Comparison of ENCODE assay signal across 11 cellular contexts in genomic region chr15:32716960-32717289, GRCh38. TPM values are rescaled to one million over a fixed set of nuclear protein-coding genes. Genes with fewer than 3 reads are reported as not detected.
DNase-seq lines count a peak whose midpoint lies in the region; ATAC-seq and TF ChIP-seq lines count a peak whose summit lies in the region.
"Had no signal": no experiment of that assay in that cellular context is flagged by ENCODE, and none has a peak within 500 bp of the region (broad histone marks: within the 10 kb centered on the region; RNA-seq: fewer than 3 reads in every experiment).

No MANE protein-coding gene starts in this region.

- peaks cover 0 to 4% of the 10 kb centered on the region in 2 donors for H3K27me3 ChIP-seq in naive thymus-derived CD4-positive, alpha-beta T cell (ENCODE audit: control insufficient read depth in 2 of 2, insufficient read depth in 2 of 2, low read length in 2 of 2)
- H3K27me3 ChIP-seq in PC-3 (ENCODE audit: low read length) = no peaks in the 10 kb centered on the region

- no peaks in the 10 kb centered on the region for H3K36me3 Mint-ChIP-seq in stimulated activated naive CD8-positive, alpha-beta T cell treated with anti-CD3 and anti-CD28 coated beads, Interleukin-15, Interleukin-2, amounts not matched to agents 100 ng/mL and 50 ng/mL, for 24 hours (ENCODE audit: low read depth)
- H3K36me3 Mint-ChIP-seq in naive thymus-derived CD4-positive, alpha-beta T cell = peaks cover 0 to 3% (median 0%) of the 10 kb centered on the region in 5 donors
- no peaks in the 10 kb centered on the region for H3K36me3 Mint-ChIP-seq in activated CD4-positive, alpha-beta memory T cell treated with anti-CD3 and anti-CD28 coated beads for 36 hours

- no peaks in the 10 kb centered on the region for H3K9me2 ChIP-seq in PC-3 (replicated peaks; ENCODE audit: low read length)

- TF ChIP-seq CTCF in coronary artery (IDR thresholded peaks at IDR 0.05) = no peak
- TF ChIP-seq CTCF in PC-3 (conservative IDR thresholded peaks at IDR 0.05; ENCODE audit: low read depth, low read length) = no peak

- peaks cover 22% of the 10 kb centered on the region for H3K4me1 Mint-ChIP-seq in stimulated activated naive CD8-positive, alpha-beta T cell treated with anti-CD3 and anti-CD28 coated beads, Interleukin-15, Interleukin-2, amounts not matched to agents 100 ng/mL and 50 ng/mL, for 24 hours (ENCODE audit: low read depth)
- H3K4me1 Mint-ChIP-seq in naive thymus-derived CD4-positive, alpha-beta T cell = peaks cover 6 to 34% (median 22%) of the 10 kb centered on the region in 7 donors
- H3K4me1 Mint-ChIP-seq in activated CD4-positive, alpha-beta memory T cell treated with anti-CD3 and anti-CD28 coated beads for 36 hours (ENCODE audit: low read depth) = peaks cover 21% of the 10 kb centered on the region

- H3K4me3 Mint-ChIP-seq in stimulated activated naive CD8-positive, alpha-beta T cell treated with anti-CD3 and anti-CD28 coated beads, Interleukin-15, Interleukin-2, amounts not matched to agents 100 ng/mL and 50 ng/mL, for 24 hours = peak overlapping the region; percentile 28
- H3K4me3 Mint-ChIP-seq in naive thymus-derived CD4-positive, alpha-beta T cell = peak overlapping the region in 8 of 10 donors; percentile 12 to 78 (median 32)
- H3K4me3 Mint-ChIP-seq in activated CD4-positive, alpha-beta memory T cell treated with anti-CD3 and anti-CD28 coated beads for 36 hours = no peak overlapping the region
- H3K4me3 Mint-ChIP-seq: activated T-cell treated with anti-CD3 and anti-CD28 coated beads, Interleukin-2, amount 50 U/mL, for 4 hours had no signal

- peak overlapping the region; percentile 67 for H3K4me3 ChIP-seq in coronary artery
- H3K4me3 ChIP-seq in naive thymus-derived CD4-positive, alpha-beta T cell (ENCODE audit: low read length) = no peak overlapping the region
- no peak overlapping the region for H3K4me3 ChIP-seq in PC-3 (ENCODE audit: low read length)

- no peaks in the 10 kb centered on the region for H3K9me3 Mint-ChIP-seq in stimulated activated naive CD8-positive, alpha-beta T cell treated with anti-CD3 and anti-CD28 coated beads, Interleukin-15, Interleukin-2, amounts not matched to agents 100 ng/mL and 50 ng/mL, for 24 hours
- H3K9me3 Mint-ChIP-seq in naive thymus-derived CD4-positive, alpha-beta T cell = peaks cover 0 to 4% (median 0%) of the 10 kb centered on the region in 11 donors
- no peaks in the 10 kb centered on the region for H3K9me3 Mint-ChIP-seq in activated CD4-positive, alpha-beta memory T cell treated with anti-CD3 and anti-CD28 coated beads for 36 hours
- H3K9me3 Mint-ChIP-seq: activated T-cell treated with anti-CD3 and anti-CD28 coated beads, Interleukin-2, amount 50 U/mL, for 4 hours had no signal

- no peak overlapping the region for H2AFZ ChIP-seq in PC-3 (ENCODE audit: low read length)

- H3K36me3 ChIP-seq in naive thymus-derived CD4-positive, alpha-beta T cell (ENCODE audit: control insufficient read depth in 2 of 3, insufficient read depth in 3 of 3, low read length in 3 of 3) = no peaks in the 10 kb centered on the region
- H3K36me3 ChIP-seq in PC-3 (ENCODE audit: low read depth, low read length) = no peaks in the 10 kb centered on the region

- no peak overlapping the region for H3K27ac ChIP-seq in coronary artery
- H3K27ac ChIP-seq in naive thymus-derived CD4-positive, alpha-beta T cell (ENCODE audit: low read depth, low read length) = no peak overlapping the region
- H3K27ac ChIP-seq in PC-3 (ENCODE audit: low read length) = no peak overlapping the region

- H3K4me1 ChIP-seq in naive thymus-derived CD4-positive, alpha-beta T cell (ENCODE audit: control insufficient read depth in 2 of 2, insufficient read depth in 2 of 2, low read length in 2 of 2) = no peaks in the 10 kb centered on the region
- H3K4me1 ChIP-seq in PC-3 (ENCODE audit: insufficient read depth, low read length) = peaks cover 15% of the 10 kb centered on the region

- peaks cover 87% of the 10 kb centered on the region for H3K27me3 Mint-ChIP-seq in stimulated activated naive CD8-positive, alpha-beta T cell treated with anti-CD3 and anti-CD28 coated beads, Interleukin-15, Interleukin-2, amounts not matched to agents 100 ng/mL and 50 ng/mL, for 24 hours
- peaks cover 53 to 84% (median 79%) of the 10 kb centered on the region in 5 donors for H3K27me3 Mint-ChIP-seq in naive thymus-derived CD4-positive, alpha-beta T cell
- peaks cover 67% of the 10 kb centered on the region for H3K27me3 Mint-ChIP-seq in activated CD4-positive, alpha-beta memory T cell treated with anti-CD3 and anti-CD28 coated beads for 36 hours

- H3K79me2 ChIP-seq in PC-3 (ENCODE audit: low read length) = no peaks in the 10 kb centered on the region

- no peak overlapping the region for H3K4me2 ChIP-seq in PC-3 (ENCODE audit: low read length)

- intact Hi-C loops in naive thymus-derived CD4-positive, alpha-beta T cell (cut with micrococcal nuclease) = no loop called here
- intact Hi-C loops in PC-3 (cut with micrococcal nuclease) = no loop called here
- intact Hi-C loops in activated CD4-positive, alpha-beta memory T cell treated with anti-CD3 and anti-CD28 coated beads for 36 hours (cut with micrococcal nuclease) = no loop called here

- no peaks in the 10 kb centered on the region for H3K9me3 ChIP-seq in naive thymus-derived CD4-positive, alpha-beta T cell (ENCODE audit: control insufficient read depth in 2 of 3, low read length in 3 of 3)
- no peaks in the 10 kb centered on the region for H3K9me3 ChIP-seq in PC-3 (ENCODE audit: low read length)

- POLR2A ChIA-PET in naive thymus-derived CD4-positive, alpha-beta T cell (lab: Charles Lee) = no interaction called here
- POLR2A ChIA-PET in PC-3 (lab: Charles Lee; ENCODE audit: unreplicated experiment) = no interaction called here
- POLR2A ChIA-PET in activated CD4-positive, alpha-beta memory T cell treated with anti-CD3 and anti-CD28 coated beads for 36 hours (lab: Charles Lee) = no interaction called here

- no peak for DNase-seq in stimulated activated naive CD8-positive, alpha-beta T cell treated with anti-CD3 and anti-CD28 coated beads, Interleukin-15, Interleukin-2, amounts not matched to agents 100 U/mL and 50 U/mL, for 24 hours
- no peak for DNase-seq in coronary artery (ENCODE audit: low spot score)
- no peak for DNase-seq in naive thymus-derived CD4-positive, alpha-beta T cell
- no peak for DNase-seq in PC-3
- no peak for DNase-seq in activated CD4-positive, alpha-beta memory T cell treated with anti-CD3 and anti-CD28 coated beads for 36 hours
- no peak for DNase-seq in MV-4-11 (lab: John Stamatoyannopoulos, UW)
- no peak for DNase-seq in kidney tubule cell (ENCODE audit: low spot score)
- DNase-seq: activated T-cell treated with anti-CD3 and anti-CD28 coated beads, Interleukin-2, amount 50 U/mL, for 4 hours; DMS79 treated with DMSO at 0.1 percent for 48 hours; NCI-H2081 treated with DMSO at 0.1 percent for 48 hours had no signal

- H3F3A ChIP-seq in PC-3 (ENCODE audit: low read length, unreplicated experiment) = no peaks in the 10 kb centered on the region

- H4K20me1 ChIP-seq in PC-3 (ENCODE audit: low read length) = no peaks in the 10 kb centered on the region

- no peak overlapping the region for H3K9ac ChIP-seq in PC-3 (ENCODE audit: low read length)

- CTCF ChIA-PET in naive thymus-derived CD4-positive, alpha-beta T cell (lab: Charles Lee) = no interaction called here
- CTCF ChIA-PET in PC-3 (lab: Charles Lee) = no interaction called here
- CTCF ChIA-PET in activated CD4-positive, alpha-beta memory T cell treated with anti-CD3 and anti-CD28 coated beads for 36 hours (lab: Charles Lee) = interaction anchor here (0.8 kb wide), 1 partner anchor 55 kb away, joined by 3 read pairs; no protein-coding TSS in a partner anchor

- no TSS peak for BruUV-seq in PC-3 (replicated peaks; lab: Mats Ljungman, UMichigan)

- no peak overlapping the region for H3K27ac Mint-ChIP-seq in stimulated activated naive CD8-positive, alpha-beta T cell treated with anti-CD3 and anti-CD28 coated beads, Interleukin-15, Interleukin-2, amounts not matched to agents 100 ng/mL and 50 ng/mL, for 24 hours
- H3K27ac Mint-ChIP-seq in naive thymus-derived CD4-positive, alpha-beta T cell = no peak overlapping the region
- H3K27ac Mint-ChIP-seq in activated CD4-positive, alpha-beta memory T cell treated with anti-CD3 and anti-CD28 coated beads for 36 hours = no peak overlapping the region

- ATAC-seq in stimulated activated naive CD8-positive, alpha-beta T cell treated with anti-CD3 and anti-CD28 coated beads, Interleukin-15, Interleukin-2, amounts not matched to agents 100 U/mL and 50 U/mL, for 24 hours = no peak
- no peak for ATAC-seq in naive thymus-derived CD4-positive, alpha-beta T cell
- no peak for ATAC-seq in PC-3
- ATAC-seq: activated T-cell treated with anti-CD3 and anti-CD28 coated beads, Interleukin-2, amount 50 U/mL, for 4 hours had no signal

RNA-seq across cellular contexts. Expression of gene GREM1, which starts 0.9 kb away (rescaled TPM):
- total RNA-seq in naive thymus-derived CD4-positive, alpha-beta T cell = not detected
- not detected for polyA plus RNA-seq in naive thymus-derived CD4-positive, alpha-beta T cell
- total RNA-seq in PC-3 (2014; rRNA removed) = 0.58 and 1.6 TPM in 2 replicates
- total RNA-seq in activated CD4-positive, alpha-beta memory T cell treated with anti-CD3 and anti-CD28 coated beads for 36 hours = not detected
